In the genomic region with DNA sequence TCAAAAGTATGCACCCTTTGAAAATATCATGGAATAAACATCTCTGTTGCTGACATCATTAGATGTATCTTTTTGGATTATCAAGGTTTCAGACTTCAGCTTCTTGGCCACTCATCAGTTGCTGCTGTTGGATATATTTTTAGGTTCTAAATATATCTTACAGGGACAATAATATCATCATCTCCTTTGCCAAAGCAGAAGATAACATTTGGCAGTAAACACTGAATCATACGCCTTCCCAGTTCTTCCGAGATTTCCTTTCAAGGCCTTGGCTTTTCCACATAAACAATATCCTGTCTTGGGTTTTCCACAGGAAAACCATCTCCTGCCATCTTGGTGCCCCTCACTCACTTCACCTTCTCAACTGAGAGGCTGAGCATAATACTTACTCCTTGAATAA, we compare ENCODE assay signal across 28 cellular contexts. TPM values are rescaled to one million over a fixed set of nuclear protein-coding genes. Genes with fewer than 3 reads are reported as not detected.
"Had no signal": no experiment of that assay in that cellular context is flagged by ENCODE, and none has a peak within 500 bp of the region (broad histone marks: within the 10 kb centered on the region; RNA-seq: fewer than 3 reads in every experiment).

No MANE protein-coding gene starts in this region.

- DNase-seq: natural killer cell; occipital lobe; ovary; posterior cingulate gyrus; psoas muscle; right cardiac atrium; right lobe of liver; spleen; stimulated activated CD4-positive, alpha-beta T cell treated with anti-CD3 and anti-CD28 coated beads, Interleukin-12 subunit alpha, Interleukin-12 subunit beta, amount 100 ng/mL, for 4 hours; stimulated activated CD4-positive, alpha-beta T cell treated with anti-CD3 and anti-CD28 coated beads, Interleukin-1b, Interleukin-23, amount 100 ng/mL, for 48 hours; stimulated activated CD4-positive, alpha-beta T cell treated with anti-CD3 and anti-CD28 coated beads, Interleukin-4, amount 100 ng/mL, for 1 hour; stimulated activated CD4-positive, alpha-beta T cell treated with anti-CD3 and anti-CD28 coated beads, Interleukin-4, amount 100 ng/mL, for 4 hours; stimulated activated CD8-positive, alpha-beta memory T cell treated with anti-CD3 and anti-CD28 coated beads, Interleukin-4, amount 100 ng/mL, for 48 hours; stimulated activated naive CD4-positive, alpha-beta T cell; stimulated activated naive CD8-positive, alpha-beta T cell treated with anti-CD3 and anti-CD28 coated beads, Interleukin-15, amount 100 ng/mL, for 72 hours; stimulated activated naive CD8-positive, alpha-beta T cell treated with anti-CD3 and anti-CD28 coated beads, Interleukin-15, Interleukin-2, amounts not matched to agents 100 U/mL and 50 U/mL, for 24 hours; substantia nigra; testis; tibial artery; transverse colon; upper lobe of right lung; uterus had no signal

- H3K36me3 ChIP-seq: neural progenitor cell, ovary, right lobe of liver, spleen, suprapubic skin, tibial artery, transverse colon, upper lobe of right lung, uterus had no signal

- H3K4me3 ChIP-seq: neural progenitor cell, ovary, psoas muscle, right lobe of liver, skin epidermis, smooth muscle cell, spleen, suprapubic skin, testis, tibial artery, transverse colon, upper lobe of right lung, uterus had no signal

- H3K4me1 ChIP-seq: neural progenitor cell, parathyroid adenoma, psoas muscle, right lobe of liver, spleen, suprapubic skin, testis, tibial artery, transverse colon, upper lobe of right lung, uterus had no signal

- H3K27ac ChIP-seq: neural progenitor cell, ovary, parathyroid adenoma, psoas muscle, right lobe of liver, skin epidermis, spleen, suprapubic skin, testis, tibial artery, transverse colon, upper lobe of right lung, uterus had no signal

- H3K9me3 ChIP-seq: ovary, psoas muscle, right lobe of liver, spleen, suprapubic skin, testis, tibial artery, transverse colon, upper lobe of right lung, uterus had no signal

- H3K27me3 ChIP-seq: neural progenitor cell, ovary, right lobe of liver, spleen, suprapubic skin, testis, tibial artery, transverse colon, upper lobe of right lung, uterus had no signal

RNA-seq across cellular contexts. Expression of gene RGS7, which starts 39.3 kb away (rescaled TPM):
- total RNA-seq: natural killer cell, psoas muscle, renal cortical epithelial cell, right cardiac atrium, right lobe of liver, smooth muscle cell, suprapubic skin, upper lobe of right lung had no signal
